8 cellular contexts compared by ENCODE assay signal in genomic region chr15:51970981-51971352, GRCh38. TPM values are rescaled to one million over a fixed set of nuclear protein-coding genes. Genes with fewer than 3 reads are reported as not detected.
DNase-seq lines count a peak whose midpoint lies in the region; ATAC-seq and TF ChIP-seq lines count a peak whose summit lies in the region.

No MANE protein-coding gene starts in this region.

- no TSS peak for BruUV-seq in mammary epithelial cell (replicated peaks; lab: Mats Ljungman, UMichigan)

- peaks cover 26% of the 10 kb centered on the region for H3K4me1 ChIP-seq in left ventricle myocardium inferior
- peaks cover 10% of the 10 kb centered on the region for H3K4me1 ChIP-seq in mammary epithelial cell (ENCODE audit: insufficient read depth, low read length)
- peaks cover 21% of the 10 kb centered on the region for H3K4me1 ChIP-seq in mononuclear cell (ENCODE audit: insufficient read depth, low read length)

- H3K9me3 ChIP-seq in left ventricle myocardium inferior (replicated peaks) (peaks cover 18% of the 10 kb centered on the region), mammary epithelial cell (replicated peaks; ENCODE audit: insufficient read depth, low read length) (no peaks in the 10 kb centered on the region), mononuclear cell (ENCODE audit: low read depth, low read length) (peaks cover 7% of the 10 kb centered on the region)

- H3K4me2 ChIP-seq in mammary epithelial cell (ENCODE audit: insufficient read depth, low read depth, low read length) = peak overlapping the region; percentile 73

- no peak for DNase-seq in left ventricle myocardium inferior
- DNase-seq in Right ventricle myocardium inferior (ENCODE audit: missing footprints) = no peak
- DNase-seq in mammary epithelial cell = no peak
- no peak for DNase-seq in SHP77 treated with DMSO at 0.1 percent for 48 hours (lab: John Stamatoyannopoulos, UW)
- DNase-seq in NCI-H748 treated with DMSO at 0.1 percent for 48 hours (lab: John Stamatoyannopoulos, UW) = no peak
- DNase-seq in effector CD4-positive, alpha-beta T cell = no peak

- intact Hi-C loops in left ventricle myocardium inferior (cut with micrococcal nuclease) (no loop called here), Right ventricle myocardium inferior (cut with DNase I) (no loop called here), mammary epithelial cell (cut with micrococcal nuclease) (no loop called here)

- H3K36me3 ChIP-seq in left ventricle myocardium inferior (peaks cover 20% of the 10 kb centered on the region), mammary epithelial cell (ENCODE audit: insufficient read depth, low read length) (peaks cover 2% of the 10 kb centered on the region)

- H3K79me2 ChIP-seq in mammary epithelial cell (ENCODE audit: insufficient read depth, low read length) = peaks cover 58% of the 10 kb centered on the region

- H3K27me3 ChIP-seq in left ventricle myocardium inferior (ENCODE audit: low read depth) (no peaks in the 10 kb centered on the region), mammary epithelial cell (ENCODE audit: insufficient read depth, low read length) (no peaks in the 10 kb centered on the region), mononuclear cell (ENCODE audit: insufficient read depth, low read length) (no peaks in the 10 kb centered on the region)

- peak overlapping the region; percentile 93 for H3K27ac ChIP-seq in left ventricle myocardium inferior (replicated peaks)
- H3K27ac ChIP-seq in mammary epithelial cell (ENCODE audit: insufficient read depth, low read depth, low read length) = peak overlapping the region; percentile 66

- CTCF ChIA-PET in mammary epithelial cell (lab: Charles Lee; ENCODE audit: low non-redundant PET) = interaction anchor here (0.7 kb wide), 1 partner anchor 280 kb away, joined by 3 read pairs; no protein-coding TSS in a partner anchor

- no peaks in the 10 kb centered on the region for H4K20me1 ChIP-seq in mammary epithelial cell (ENCODE audit: insufficient read depth, low read length)

- 0% methylated on average over 6 of the region's 6 CpGs for WGBS in mammary epithelial cell (ENCODE audit: low coverage, missing lambda C conversion rate)

- dilution Hi-C loops in mammary epithelial cell (cut with HindIII; ENCODE audit: low sequenced_read_pairs) = no loop called here

- peak overlapping the region; percentile 95 for H2AFZ ChIP-seq in mammary epithelial cell (ENCODE audit: low read depth, low read length)

- ATAC-seq in Right ventricle myocardium inferior = no peak
- ATAC-seq in HG03575 (IDR thresholded peaks at IDR 0.05; ENCODE audit: extremely low read depth, insufficient number of reproducible peaks, low FRiP score, unreplicated experiment) = peak; percentile 6

- in situ Hi-C loops in mammary epithelial cell (cut with MboI; ENCODE audit: low sequenced_read_pairs in 2 of 2) = loop anchor here in 1 of 2 donors (10.0 kb wide), 1 partner anchor 174 kb away; no protein-coding TSS in a partner anchor

- H3K4me3 ChIP-seq in left ventricle myocardium inferior = peak overlapping the region; percentile 89
- peak overlapping the region; percentile 71 to 90 (median 90) for H3K4me3 ChIP-seq in mammary epithelial cell (replicated peaks in 1 of 3; ENCODE audit: insufficient read depth in 1 of 3, low read depth in 2 of 3, low read length in 3 of 3)
- H3K4me3 ChIP-seq in mononuclear cell (ENCODE audit: low read length) = peak overlapping the region; percentile 86

- peak overlapping the region; percentile 79 for H3K9ac ChIP-seq in mammary epithelial cell (ENCODE audit: insufficient read depth, low read length)

- TF ChIP-seq CTCF in left ventricle myocardium inferior (IDR thresholded peaks at IDR 0.05; ENCODE audit: borderline replicate concordance) (no peak), mammary epithelial cell (conservative IDR thresholded peaks at IDR 0.05 in 1 of 2, IDR thresholded peaks at IDR 0.05 in 1 of 2; ENCODE audit: extremely low read depth in 1 of 2, insufficient read depth in 1 of 2, low read depth in 1 of 2, low read length in 2 of 2) (no peak)

RNA-seq across cellular contexts. Expression of gene LEO1, which starts 0.6 kb away (rescaled TPM):
- 9.7 TPM for total RNA-seq in left ventricle myocardium inferior
- total RNA-seq in Right ventricle myocardium inferior = 8.5 TPM
- 10 to 100 TPM; 11.3 to 25.5 TPM for total RNA-seq in mammary epithelial cell
- polyA plus RNA-seq in mammary epithelial cell = 7.3 TPM
- 7.5 TPM for polyA minus RNA-seq in mammary epithelial cell
- 7.7 TPM for total RNA-seq in mononuclear cell

RNA-seq across cellular contexts. Expression of gene MAPK6, which starts 48.1 kb away (rescaled TPM):
- total RNA-seq in left ventricle myocardium inferior (19.2 TPM), Right ventricle myocardium inferior (22.6 TPM), mammary epithelial cell (100 to 1,000 TPM in 1 of 2 donors, 10 to 100 TPM in 1; 99.9 to 105 TPM), mononuclear cell (88.9 TPM)
- polyA plus RNA-seq in mammary epithelial cell = 42.5 TPM
- polyA minus RNA-seq in mammary epithelial cell = 76.9 TPM
